ENCODE assay signal across 10 cellular contexts in the genomic region with DNA sequence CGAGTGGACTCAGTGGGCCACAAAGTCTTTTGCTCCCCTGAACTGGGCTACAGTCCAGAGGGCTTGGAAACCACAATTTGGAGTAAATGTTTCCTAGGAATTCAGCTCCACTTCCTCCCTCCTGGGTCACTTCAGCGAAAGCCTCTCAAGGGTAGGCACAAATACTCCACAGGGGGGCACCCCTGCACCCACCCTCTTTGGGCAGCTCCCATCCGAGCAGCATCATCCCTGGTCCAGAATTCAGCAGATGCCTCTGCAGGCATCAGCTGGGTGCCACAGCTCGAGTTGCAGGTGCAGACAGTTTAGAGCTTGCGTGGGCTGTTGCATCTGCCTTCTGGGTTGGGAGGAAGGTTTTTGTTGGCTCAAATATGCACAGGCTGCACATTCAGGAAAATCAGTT. TPM values are rescaled to one million over a fixed set of nuclear protein-coding genes. Genes with fewer than 3 reads are reported as not detected.
DNase-seq lines count a peak whose midpoint lies in the region; ATAC-seq and TF ChIP-seq lines count a peak whose summit lies in the region.
"Had no signal": no experiment of that assay in that cellular context is flagged by ENCODE, and none has a peak within 500 bp of the region (broad histone marks: within the 10 kb centered on the region; RNA-seq: fewer than 3 reads in every experiment).

No MANE protein-coding gene starts in this region.

- 70 to 100% methylated on average over 1 to 2 of the region's 5 CpGs for WGBS in gastroesophageal sphincter (ENCODE audit: low coverage in 1 of 2), 2 donors

- no peaks in the 10 kb centered on the region for H3K9me3 Mint-ChIP-seq in endothelial cell (ENCODE audit: unreplicated experiment)

- no peaks in the 10 kb centered on the region for H3K36me3 ChIP-seq in gastroesophageal sphincter
- H3K36me3 ChIP-seq in Peyer's patch, result no peaks in the 10 kb centered on the region
- H3K36me3 ChIP-seq: thoracic aorta had no signal

- H3K4me1 ChIP-seq in gastroesophageal sphincter (peaks cover 0 to 14% (median 0%) of the 10 kb centered on the region in 3 donors), Peyer's patch (no peaks in the 10 kb centered on the region)

- no peak for TF ChIP-seq EP300 in gastroesophageal sphincter (IDR thresholded peaks at IDR 0.05)

- H3K4me3 ChIP-seq in gastroesophageal sphincter, result no peak overlapping the region
- no peak overlapping the region for H3K4me3 ChIP-seq in Peyer's patch
- H3K4me3 ChIP-seq: SK-N-MC, thoracic aorta had no signal

- TF ChIP-seq CTCF in endothelial cell (IDR thresholded peaks at IDR 0.05; ENCODE audit: unreplicated experiment), result peak; percentile 28
- no peak for TF ChIP-seq CTCF in gastroesophageal sphincter (IDR thresholded peaks at IDR 0.05)
- TF ChIP-seq CTCF in Peyer's patch (IDR thresholded peaks at IDR 0.05), result no peak

- no peaks in the 10 kb centered on the region for H3K4me1 Mint-ChIP-seq in endothelial cell (ENCODE audit: unreplicated experiment)

- H3K27ac Mint-ChIP-seq in endothelial cell (ENCODE audit: unreplicated experiment), result peak overlapping the region; percentile 72

- peaks cover 29% of the 10 kb centered on the region for H3K27me3 ChIP-seq in gastroesophageal sphincter
- H3K27me3 ChIP-seq in Peyer's patch, result no peaks in the 10 kb centered on the region

- no peaks in the 10 kb centered on the region for H3K27me3 Mint-ChIP-seq in endothelial cell (ENCODE audit: unreplicated experiment)

- peak; percentile 3 for DNase-seq in stimulated activated CD4-positive, alpha-beta T cell treated with anti-CD3 and anti-CD28 coated beads, Interleukin-1b, Interleukin-23, amount 100 ng/mL, for 48 hours
- DNase-seq in stimulated activated CD4-positive, alpha-beta T cell treated with anti-CD3 and anti-CD28 coated beads, Interleukin-4, amount 100 ng/mL, for 24 hours, result no peak
- DNase-seq in NCI-H1694 treated with DMSO at 0.1 percent for 48 hours (lab: John Stamatoyannopoulos, UW) (peak; percentile 82), endothelial cell (ENCODE audit: low spot score) (peak; percentile 76), Peyer's patch (no peak), NCI-H2227 (lab: John Stamatoyannopoulos, UW; ENCODE audit: unreplicated experiment) (no peak)

- H3K27ac ChIP-seq in gastroesophageal sphincter (no peak overlapping the region), Peyer's patch (no peak overlapping the region)
- H3K27ac ChIP-seq: SK-N-MC, thoracic aorta had no signal

- TF ChIP-seq POLR2A in gastroesophageal sphincter (IDR thresholded peaks at IDR 0.05) (no peak), Peyer's patch (IDR thresholded peaks at IDR 0.05) (no peak)

- no peaks in the 10 kb centered on the region for H3K9me3 ChIP-seq in gastroesophageal sphincter
- no peaks in the 10 kb centered on the region for H3K9me3 ChIP-seq in Peyer's patch
- H3K9me3 ChIP-seq: thoracic aorta had no signal

- H3K4me3 Mint-ChIP-seq in endothelial cell (ENCODE audit: unreplicated experiment), result no peak overlapping the region

- no peaks in the 10 kb centered on the region for H3K36me3 Mint-ChIP-seq in endothelial cell (ENCODE audit: low read depth, unreplicated experiment)

- ATAC-seq in gastroesophageal sphincter, result no peak
- ATAC-seq in GM18861 (IDR thresholded peaks at IDR 0.05; ENCODE audit: unreplicated experiment), result no peak

RNA-seq across cellular contexts. Expression of a gene that starts 25.0 kb away (rescaled TPM):
- total RNA-seq in endothelial cell (ENCODE audit: unreplicated experiment) (1.4 TPM), gastroesophageal sphincter (under 1 TPM; 0.16 to 0.73 (median 0.29) TPM), Peyer's patch (1 to 10 TPM in 1 of 4 donors, not detected in 3; 2.5 TPM)

Comparison
In these comparisons a context has a peak if more than half of its experiments do, and no peak if none do; other contexts are left out.
1. DNase-seq: peak in stimulated activated CD4-positive, alpha-beta T cell treated with anti-CD3 and anti-CD28 coated beads, Interleukin-1b, Interleukin-23, amount 100 ng/mL, for 48 hours (single experiment), NCI-H1694 treated with DMSO at 0.1 percent for 48 hours (single experiment) and endothelial cell (single experiment); none in stimulated activated CD4-positive, alpha-beta T cell treated with anti-CD3 and anti-CD28 coated beads, Interleukin-4, amount 100 ng/mL, for 24 hours (single experiment), Peyer's patch (0 of 3) and NCI-H2227 (single experiment).